Comparison of ENCODE assay signal across 8 cellular contexts in the genomic region with DNA sequence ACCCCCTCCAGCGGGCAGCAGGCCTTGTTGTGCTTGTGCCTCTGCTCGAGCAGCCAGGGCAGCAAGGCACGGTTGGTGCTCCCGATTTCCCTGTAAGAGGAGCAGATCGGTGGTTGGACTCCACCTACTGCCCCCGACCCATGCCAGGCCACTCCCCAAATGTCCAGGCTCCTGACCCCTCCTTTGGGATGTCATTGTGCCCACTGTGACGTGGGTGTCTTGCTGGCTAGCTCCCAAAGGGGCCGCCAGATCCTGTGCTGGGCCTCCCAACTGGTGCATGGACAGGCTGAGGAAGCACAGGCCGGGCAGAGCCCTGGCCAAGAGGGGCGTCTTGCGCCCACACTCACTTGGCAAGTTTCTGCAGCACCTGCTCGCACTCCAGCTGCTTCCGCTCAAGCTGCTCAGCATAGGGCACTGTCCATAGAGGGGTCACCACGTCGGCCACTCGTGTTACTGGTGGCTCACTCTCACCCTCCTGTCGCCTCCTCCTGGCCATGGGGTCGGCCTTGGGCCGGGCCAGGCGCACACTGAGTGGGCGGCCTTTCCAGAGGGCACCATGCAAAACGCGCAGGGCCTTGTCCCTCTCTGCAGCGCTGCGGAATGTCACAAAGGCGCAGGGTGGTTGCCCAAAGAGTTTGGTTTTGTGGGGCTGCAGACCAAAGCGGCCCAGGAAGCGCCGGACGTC. TPM values are rescaled to one million over a fixed set of nuclear protein-coding genes. Genes with fewer than 3 reads are reported as not detected.
DNase-seq lines count a peak whose midpoint lies in the region; ATAC-seq and TF ChIP-seq lines count a peak whose summit lies in the region.

RANBP1 (plus strand) TSS at position 414 of the 685 bp plus-strand sequence; CDS start at position 495, 81 bp downstream.

- H2AFZ ChIP-seq in neuron (ENCODE audit: low read depth, low read length), result no peak within 1 kb of the TSS

- peak within 1 kb of the TSS; percentile 80 for H3K27ac ChIP-seq in RWPE2 (ENCODE audit: poor library complexity, severe bottlenecking)
- H3K27ac ChIP-seq in esophagus squamous epithelium, result peak within 1 kb of the TSS; percentile 89 to 93 (median 92)

- no peaks in the 10 kb centered on the region for H3K9me3 Mint-ChIP-seq in Caco-2 (ENCODE audit: unreplicated experiment)

- peaks cover 90% of the 10 kb centered on the region for H3K36me3 Mint-ChIP-seq in Caco-2 (ENCODE audit: insufficient read depth, unreplicated experiment)

- intact Hi-C loops in Caco-2 (cut with micrococcal nuclease; ENCODE audit: unreplicated experiment), result loop anchor here (10.0 kb wide), 1 partner anchor 151 kb away; no protein-coding TSS in a partner anchor
- intact Hi-C loops in esophagus squamous epithelium (cut with DNase I), result loop anchor here (10.0 kb wide), 2 partner anchors 91 to 141 kb away; partner anchors contain the start of gene TANGO2

- H3K27me3 ChIP-seq in Caco-2 (replicated peaks; ENCODE audit: control insufficient read depth, insufficient read depth, low read length) (no peaks in the 10 kb centered on the region), RWPE2 (ENCODE audit: insufficient read depth, poor library complexity, severe bottlenecking) (no peaks in the 10 kb centered on the region), esophagus squamous epithelium (no peaks in the 10 kb centered on the region), neuron (ENCODE audit: insufficient read depth, low read length) (no peaks in the 10 kb centered on the region)

- H3K9me3 ChIP-seq in Caco-2 (no peaks in the 10 kb centered on the region; the same call in 1 of the 2 replicates), RWPE2 (ENCODE audit: severe bottlenecking) (peaks cover under 1% of the 10 kb centered on the region), esophagus squamous epithelium (no peaks in the 10 kb centered on the region), neuron (ENCODE audit: low read length) (no peaks in the 10 kb centered on the region)

- CTCF ChIA-PET in Caco-2 (lab: Charles Lee), result interaction anchor here (1.4 kb wide), 1 partner anchor 153 kb away, joined by 3 read pairs; no protein-coding TSS in a partner anchor

- H3K27ac Mint-ChIP-seq in Caco-2 (ENCODE audit: unreplicated experiment), result peak within 1 kb of the TSS; percentile 87

- DNase-seq in Caco-2 (no peak), RWPE2 (ENCODE audit: low spot score) (no peak), esophagus squamous epithelium (lab: John Stamatoyannopoulos, UW) (no peak), NAMALWA (ENCODE audit: low spot score) (no peak), NOMO-1 treated with dmso at 0.1 percent for 144 hours (lab: John Stamatoyannopoulos, UW; ENCODE audit: unreplicated experiment) (no peak)
- no peak for DNase-seq in stimulated activated CD4-positive, alpha-beta T cell treated with anti-CD3 and anti-CD28 coated beads, Interleukin-2, amount 100 ng/mL, for 48 hours

- H3K27me3 Mint-ChIP-seq in Caco-2 (ENCODE audit: insufficient read depth, unreplicated experiment), result no peaks in the 10 kb centered on the region

- H3K36me3 ChIP-seq in Caco-2 (ENCODE audit: control insufficient read depth, insufficient read depth, low read length) (peaks cover 5% of the 10 kb centered on the region), RWPE2 (ENCODE audit: low read depth) (peaks cover 71% of the 10 kb centered on the region), esophagus squamous epithelium (peaks cover 8 to 71% (median 18%) of the 10 kb centered on the region in 3 donors), neuron (ENCODE audit: insufficient read depth, low read length) (peaks cover 62% of the 10 kb centered on the region)

- H3K4me3 ChIP-seq in Caco-2 (ENCODE audit: low read depth, low read length), result peak within 1 kb of the TSS; percentile 81
- H3K4me3 ChIP-seq in RWPE2 (ENCODE audit: severe bottlenecking), result peak within 1 kb of the TSS; percentile 96
- peak within 1 kb of the TSS; percentile 77 to 90 (median 85) for H3K4me3 ChIP-seq in esophagus squamous epithelium
- peak within 1 kb of the TSS; percentile 77 for H3K4me3 ChIP-seq in neuron (ENCODE audit: low read length)

- H3K4me1 ChIP-seq in Caco-2, result peaks cover 22% of the 10 kb centered on the region
- no peaks in the 10 kb centered on the region for H3K4me1 ChIP-seq in RWPE2 (ENCODE audit: insufficient read depth, poor library complexity, severe bottlenecking)
- peaks cover 30 to 66% (median 30%) of the 10 kb centered on the region in 3 donors for H3K4me1 ChIP-seq in esophagus squamous epithelium
- peaks cover 23% of the 10 kb centered on the region for H3K4me1 ChIP-seq in neuron (ENCODE audit: insufficient read depth, low read length)

- TF ChIP-seq CTCF in Caco-2 (IDR thresholded peaks at IDR 0.05; ENCODE audit: insufficient read depth in 1 of 2, low read depth in 1 of 2, low read length in 1 of 2, severe bottlenecking in 1 of 2, unreplicated experiment in 1 of 2), result no peak
- TF ChIP-seq CTCF in RWPE2 (IDR thresholded peaks at IDR 0.05; ENCODE audit: poor library complexity, severe bottlenecking), result no peak
- TF ChIP-seq CTCF in esophagus squamous epithelium (IDR thresholded peaks at IDR 0.05), result no peak

- ATAC-seq in RWPE2 (ENCODE audit: low read depth), result no peak
- ATAC-seq in HG02759 (IDR thresholded peaks at IDR 0.05; ENCODE audit: unreplicated experiment), result no peak

- POLR2A ChIA-PET in Caco-2 (lab: Charles Lee), result interaction anchor here (0.6 kb wide), 1 partner anchor 37 kb away, joined by 4 read pairs; no protein-coding TSS in a partner anchor

- TF ChIP-seq POLR2A in esophagus squamous epithelium (IDR thresholded peaks at IDR 0.05), result no peak

- peaks cover 6% of the 10 kb centered on the region for H3K4me1 Mint-ChIP-seq in Caco-2 (ENCODE audit: low read depth, unreplicated experiment)

- WGBS in esophagus squamous epithelium, 2 donors, result 28 to 64% methylated on average over 5 to 9 of the region's 30 CpGs

- BruUV-seq in Caco-2 (replicated peaks; lab: Mats Ljungman, UMichigan), result no TSS peak

- peak within 1 kb of the TSS; percentile 81 for H3K4me3 Mint-ChIP-seq in Caco-2 (ENCODE audit: unreplicated experiment)

RNA-seq across cellular contexts. Expression of gene RANBP1, which starts in this region (rescaled TPM):
- total RNA-seq in Caco-2 (2022) (365 and 385 TPM in 2 replicates), esophagus squamous epithelium (100 to 1,000 TPM; 178 to 358 (median 212) TPM)
